20 cellular contexts compared by ENCODE assay signal in the genomic region with DNA sequence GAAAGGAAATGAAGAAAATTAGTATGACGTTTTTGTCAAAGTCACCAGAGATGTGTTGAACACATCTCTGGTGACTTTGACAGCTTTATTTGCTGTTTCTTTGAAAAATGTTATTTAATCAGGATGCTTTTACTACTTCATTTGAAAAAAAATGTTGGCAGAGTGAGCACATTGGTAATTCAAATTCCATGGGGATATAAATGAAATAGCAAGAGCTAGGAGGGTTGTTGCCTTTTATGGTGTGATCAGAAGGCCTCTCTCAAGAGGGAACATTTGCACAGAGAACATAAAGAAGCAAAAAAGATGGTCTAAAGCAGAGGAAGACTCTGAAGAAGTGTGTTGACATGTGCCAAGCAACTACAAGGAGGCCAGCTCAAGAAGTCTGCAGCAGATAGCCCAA. TPM values are rescaled to one million over a fixed set of nuclear protein-coding genes. Genes with fewer than 3 reads are reported as not detected.
DNase-seq lines count a peak whose midpoint lies in the region; ATAC-seq, FAIRE-seq and TF ChIP-seq lines count a peak whose summit lies in the region.
"Had no signal": no experiment of that assay in that cellular context is flagged by ENCODE, and none has a peak within 500 bp of the region (broad histone marks: within the 10 kb centered on the region; RNA-seq: fewer than 3 reads in every experiment).

No MANE protein-coding gene starts in this region.

- peak overlapping the region; percentile 54; the same call in 1 of the 2 replicates for H2AFZ ChIP-seq in DND-41 (ENCODE audit: low read depth, low read length)
- H2AFZ ChIP-seq in PC-3 (ENCODE audit: low read length), result no peak overlapping the region
- H2AFZ ChIP-seq in K562 (ENCODE audit: low read depth, low read length), result peak overlapping the region; percentile 55

- H3K27ac ChIP-seq in DND-41 (ENCODE audit: low read length) (no peak overlapping the region), PC-3 (ENCODE audit: low read length) (peak overlapping the region; percentile 94), K562 (ENCODE audit: extremely low read depth, low read depth, low read length) (no peak overlapping the region)
- H3K27ac ChIP-seq: 22Rv1, C4-2B, HL-60 had no signal

- 33% methylated on average over 1 of the region's 1 CpG for WGBS in K562 (ENCODE audit: insufficient coverage, low coverage, missing lambda C conversion rate)

- no peaks in the 10 kb centered on the region for H3K36me3 Mint-ChIP-seq in Calu3 (ENCODE audit: insufficient read depth, unreplicated experiment)

- H4K20me1 ChIP-seq in DND-41 (ENCODE audit: insufficient read depth, low read length) (no peaks in the 10 kb centered on the region), PC-3 (ENCODE audit: low read length) (no peaks in the 10 kb centered on the region), K562 (replicated peaks; ENCODE audit: control insufficient read depth, insufficient read depth, low read length) (no peaks in the 10 kb centered on the region)

- no peak for TF ChIP-seq POLR2A in K562 (conservative IDR thresholded peaks at IDR 0.05)

- H3K4me1 Mint-ChIP-seq in Calu3 (ENCODE audit: low read depth, unreplicated experiment), result peaks cover 15% of the 10 kb centered on the region

- BruUV-seq in PC-3 (replicated peaks; lab: Mats Ljungman, UMichigan) (no TSS peak), K562 (replicated peaks; lab: Mats Ljungman, UMichigan) (no TSS peak), Calu3 (replicated peaks; lab: Mats Ljungman, UMichigan) (no TSS peak)

- H3K27ac Mint-ChIP-seq in Calu3 (ENCODE audit: unreplicated experiment), result no peak overlapping the region
- H3K27ac Mint-ChIP-seq: CD4-positive, alpha-beta T cell had no signal

- H3K27me3 Mint-ChIP-seq in Calu3 (ENCODE audit: unreplicated experiment), result no peaks in the 10 kb centered on the region
- H3K27me3 Mint-ChIP-seq: CD4-positive, alpha-beta T cell had no signal

- H3K4me3 ChIP-seq in DND-41 (ENCODE audit: low read depth in 1 of 2, low read length in 2 of 2), result no peak overlapping the region
- no peak overlapping the region for H3K4me3 ChIP-seq in PC-3 (ENCODE audit: low read length)
- H3K4me3 ChIP-seq in K562, result no peak overlapping the region
- H3K4me3 ChIP-seq in skeletal muscle cell (ENCODE audit: low read depth, low read length), result no peak overlapping the region
- H3K4me3 ChIP-seq: A549, GM12878, HAP-1 had no signal

- no peak for TF ChIP-seq CTCF in DND-41 (IDR thresholded peaks at IDR 0.05; ENCODE audit: borderline replicate concordance, extremely low read depth, low read length, poor library complexity, severe bottlenecking)
- no peak for TF ChIP-seq CTCF in PC-3 (conservative IDR thresholded peaks at IDR 0.05; ENCODE audit: low read depth, low read length)
- no peak for TF ChIP-seq CTCF in K562 (IDR thresholded peaks at IDR 0.05 in 2 of 3, conservative IDR thresholded peaks at IDR 0.05 in 1 of 3; ENCODE audit: insufficient read depth in 2 of 3, low read depth in 1 of 3, low read length in 3 of 3)
- no peak for TF ChIP-seq CTCF in Calu3 (IDR thresholded peaks at IDR 0.05; ENCODE audit: unreplicated experiment)

- TF ChIP-seq RAD21 in K562 (CRISPR knock-in tag; conservative IDR thresholded peaks at IDR 0.05 in 1 of 2, IDR thresholded peaks at IDR 0.05 in 1 of 2), result no peak

- H3K9me3 Mint-ChIP-seq in Calu3 (ENCODE audit: low read depth, unreplicated experiment), result no peaks in the 10 kb centered on the region

- H3K4me2 ChIP-seq in DND-41 (ENCODE audit: insufficient read depth, low read length) (no peak overlapping the region), PC-3 (ENCODE audit: low read length) (no peak overlapping the region), K562 (ENCODE audit: insufficient read depth, low read length) (no peak overlapping the region)

- intact Hi-C loops in PC-3 (cut with micrococcal nuclease) (no loop called here), K562 (cut with micrococcal nuclease) (no loop called here), Calu3 (cut with micrococcal nuclease; ENCODE audit: unreplicated experiment) (no loop called here)

- H3K36me3 ChIP-seq in DND-41 (ENCODE audit: insufficient read depth, low read length) (no peaks in the 10 kb centered on the region), PC-3 (ENCODE audit: low read depth, low read length) (no peaks in the 10 kb centered on the region), K562 (ENCODE audit: control insufficient read depth, insufficient read depth, low read length) (no peaks in the 10 kb centered on the region)
- H3K36me3 ChIP-seq: HAP-1 had no signal

- H3K27me3 ChIP-seq in DND-41 (ENCODE audit: insufficient read depth, low read length, poor library complexity), result no peaks in the 10 kb centered on the region
- H3K27me3 ChIP-seq in PC-3 (ENCODE audit: low read length), result no peaks in the 10 kb centered on the region
- no peaks in the 10 kb centered on the region for H3K27me3 ChIP-seq in K562 (ENCODE audit: control insufficient read depth in 2 of 2, insufficient read depth in 2 of 2, low read length in 2 of 2)

- in situ Hi-C loops in K562 (cut with MboI), result no loop called here

- FAIRE-seq in K562 (lab: Jason Lieb, UNC), result no peak
- FAIRE-seq: A549, GM12878 had no signal

- H3K4me1 ChIP-seq in DND-41 (ENCODE audit: insufficient read depth, low read length), result no peaks in the 10 kb centered on the region
- peaks cover 48% of the 10 kb centered on the region for H3K4me1 ChIP-seq in PC-3 (ENCODE audit: insufficient read depth, low read length)
- no peaks in the 10 kb centered on the region for H3K4me1 ChIP-seq in K562 (replicated peaks in 1 of 2; ENCODE audit: control insufficient read depth in 2 of 2, insufficient read depth in 2 of 2, low read length in 2 of 2)
- H3K4me1 ChIP-seq: Caco-2, HAP-1 had no signal

- no peak for TF ChIP-seq EP300 in K562 (IDR thresholded peaks at IDR 0.05; ENCODE audit: low read length)

- CTCF ChIA-PET in PC-3 (lab: Charles Lee) (no interaction called here), K562 (lab: Yijun Ruan, JAX; ENCODE audit: low intra/inter-chr PET ratio) (no interaction called here), Calu3 (lab: Charles Lee) (interaction anchor here (1.0 kb wide), 1 partner anchor 10 kb away, joined by 3 read pairs; no protein-coding TSS in a partner anchor)

- DNase-seq in DND-41 (no peak), PC-3 (no peak), K562 (ENCODE audit: extremely low read depth in 1 of 4, low spot score in 3 of 4) (no peak), skeletal muscle cell (ENCODE audit: low read depth) (peak; percentile 34), Calu3 (no peak)
- no peak for DNase-seq in activated CD8-positive, alpha-beta memory T cell treated with anti-CD3 and anti-CD28 coated beads, Interleukin-2, amount 50 U/mL, for 48 hours
- DNase-seq: AML-193; Caco-2; CD4-positive, alpha-beta T cell; DMS153; DMS79; EL had no signal

- H3K9me3 ChIP-seq in DND-41 (ENCODE audit: insufficient read depth, low read length, severe bottlenecking) (no peaks in the 10 kb centered on the region), PC-3 (ENCODE audit: low read length) (no peaks in the 10 kb centered on the region), K562 (replicated peaks; ENCODE audit: control insufficient read depth, insufficient read depth, low read depth, low read length) (no peaks in the 10 kb centered on the region)
- H3K9me3 ChIP-seq: A549, Caco-2, HAP-1 had no signal

- H3K9ac ChIP-seq in DND-41 (ENCODE audit: low read depth, low read length) (no peak overlapping the region), PC-3 (ENCODE audit: low read length) (peak overlapping the region; percentile 79), K562 (ENCODE audit: insufficient read depth in 1 of 2, low read depth in 2 of 2, low read length in 2 of 2) (no peak overlapping the region)

- H3K9me1 ChIP-seq in K562 (ENCODE audit: control insufficient read depth, insufficient read depth, low read length), result no peaks in the 10 kb centered on the region

- H3K9me2 ChIP-seq in PC-3 (replicated peaks; ENCODE audit: low read length), result no peaks in the 10 kb centered on the region

- no peak overlapping the region for H3K4me3 Mint-ChIP-seq in Calu3 (ENCODE audit: low read depth, unreplicated experiment)
- H3K4me3 Mint-ChIP-seq: CD4-positive, alpha-beta T cell had no signal

- POLR2A ChIA-PET in PC-3 (lab: Charles Lee; ENCODE audit: unreplicated experiment) (interaction anchor here (0.6 kb wide), 1 partner anchor 426 kb away, joined by 3 read pairs; no protein-coding TSS in a partner anchor), K562 (lab: Yijun Ruan, JAX) (no interaction called here)

- ATAC-seq in DND-41 (ENCODE audit: insufficient read depth, low read depth) (no peak), PC-3 (no peak), K562 (no peak), HG03280 (IDR thresholded peaks at IDR 0.05; ENCODE audit: unreplicated experiment) (no peak)
- ATAC-seq: A549, GM12878 had no signal

- H3K79me2 ChIP-seq in DND-41 (ENCODE audit: insufficient read depth, low read length) (no peaks in the 10 kb centered on the region), PC-3 (ENCODE audit: low read length) (no peaks in the 10 kb centered on the region), K562 (ENCODE audit: control insufficient read depth, insufficient read depth, low read length) (no peaks in the 10 kb centered on the region)

- peaks cover 10% of the 10 kb centered on the region for H3F3A ChIP-seq in PC-3 (ENCODE audit: low read length, unreplicated experiment)

TF ChIP-seq in K562, 482 proteins besides CTCF, POLR2A, EP300 and RAD21 (continues in another document):
- no peak for TF ChIP-seq ZSCAN32 (CRISPR knock-in tag; IDR thresholded peaks at IDR 0.05)

RNA-seq across cellular contexts. Expression of a gene that starts 46.6 kb away (rescaled TPM):
- total RNA-seq in PC-3 (2014; rRNA removed), result 360 and 477 TPM in 2 replicates
- total RNA-seq in K562 (2011; cell fraction: chromatin; rRNA removed; ENCODE audit: low replicate concordance), result 5.3 and 6.5 TPM in 2 replicates
- total RNA-seq in K562 (2011; cell fraction: nucleolus; rRNA removed), result 5.8 and 9.7 TPM in 2 replicates
- total RNA-seq in K562 (2011; cell fraction: nucleoplasm; rRNA removed), result 6.0 and 11.8 TPM in 2 replicates
- total RNA-seq in K562 (2014; rRNA removed), result 1.8 and 2.2 TPM in 2 replicates
- 4.8 and 6.2 TPM in 2 replicates for total RNA-seq in K562 (2014; rRNA removed; fragmentation: Illumina TruSeq; extraction: Trizol)
- total RNA-seq in K562 (2015; rRNA removed; fragmentation: Illumina TruSeq; extraction: Trizol), result 1.0 and 1.6 TPM in 2 replicates
- 3.2 and 3.3 TPM in 2 replicates for total RNA-seq in K562 (2021)
- 3.4 and 7.7 TPM in 2 replicates for polyA plus RNA-seq in K562 (2011; rRNA removed)
- 1.00 and 1.1 TPM in 2 replicates for polyA plus RNA-seq in K562 (2011; cell fraction: cytosol; rRNA removed)
- polyA plus RNA-seq in K562 (2011; cell fraction: nucleus; rRNA removed), result 6.8 and 9.9 TPM in 2 replicates
- polyA plus RNA-seq in K562 (2012), result 8.8 and 15.3 TPM in 2 replicates
- polyA plus RNA-seq in K562 (2014; fragmentation: Illumina TruSeq; extraction: Trizol), result 2.9 and 3.3 TPM in 2 replicates
- 1 to 10 TPM; 5.8 to 6.9 TPM for polyA plus RNA-seq in K562 (2014; fragmentation: Nextera tagmentation; extraction: Ambion mirVana)
- polyA plus RNA-seq in K562 (2014; rRNA removed), result 2.5 and 2.8 TPM in 2 replicates
- 5.1 and 7.4 TPM in 2 replicates for polyA minus RNA-seq in K562 (2011; rRNA and poly(A)+ RNA removed)
- 3.6 and 6.0 TPM in 2 replicates for polyA minus RNA-seq in K562 (2011; cell fraction: cytosol; rRNA and poly(A)+ RNA removed)
- polyA minus RNA-seq in K562 (2011; cell fraction: nucleus; rRNA and poly(A)+ RNA removed), result 4.9 and 5.5 TPM in 2 replicates
- total RNA-seq in Calu3 (2022), result 222 and 404 TPM in 2 replicates
- total RNA-seq: G401 had no signal

Comparison
In these comparisons a context has a peak if more than half of its experiments do, and no peak if none do; other contexts are left out.
1. RNA of a gene that starts 46.6 kb away (total RNA-seq): 360 to 477 TPM in PC-3 and 222 to 404 TPM in Calu3; 1.0 to 11.8 TPM in K562; every median in the first group is over 10 times any median in the second.